Comparison of ENCODE assay signal across 13 cellular contexts in genomic region chr12:120099738-120100137, GRCh38.
"Had no signal": no experiment of that assay in that cellular context is flagged by ENCODE, and none has a peak within 500 bp of the region (broad histone marks: within the 10 kb centered on the region; RNA-seq: fewer than 3 reads in every experiment).

No MANE protein-coding gene starts in this region.

- H3K27me3 ChIP-seq: foreskin keratinocyte, heart left ventricle, left lung, suprapubic skin had no signal

- H3K9me3 ChIP-seq: heart left ventricle, left lung, psoas muscle, suprapubic skin had no signal

- H3K27me3 Mint-ChIP-seq: activated CD4-positive, alpha-beta T cell treated with anti-CD3 and anti-CD28 coated beads, Interleukin-2, amount 10 ng/mL, durations not matched to agents 7 days and 5 days had no signal

- H3K9me3 Mint-ChIP-seq: activated CD4-positive, alpha-beta T cell treated with anti-CD3 and anti-CD28 coated beads, Interleukin-2, amount 10 ng/mL, durations not matched to agents 7 days and 5 days; activated T-cell treated with anti-CD3 and anti-CD28 coated beads, Interleukin-2, amount 50 U/mL, for 72 hours; natural killer cell had no signal

- H3K27ac Mint-ChIP-seq: activated CD4-positive, alpha-beta T cell treated with anti-CD3 and anti-CD28 coated beads, Interleukin-2, amount 10 ng/mL, durations not matched to agents 7 days and 5 days; activated T-cell treated with anti-CD3 and anti-CD28 coated beads, Interleukin-2, amount 50 U/mL, for 72 hours had no signal

- H3K4me3 Mint-ChIP-seq: activated CD4-positive, alpha-beta T cell treated with anti-CD3 and anti-CD28 coated beads, Interleukin-2, amount 10 ng/mL, durations not matched to agents 7 days and 5 days; activated T-cell treated with anti-CD3 and anti-CD28 coated beads, Interleukin-2, amount 50 U/mL, for 72 hours; natural killer cell had no signal

- ATAC-seq: activated T-cell treated with anti-CD3 and anti-CD28 coated beads, Interleukin-2, amount 50 U/mL, for 72 hours; foreskin keratinocyte; left lung; natural killer cell had no signal

- H3K27ac ChIP-seq: foreskin keratinocyte, left lung, SK-N-MC had no signal

- DNase-seq: activated CD4-positive, alpha-beta T cell treated with anti-CD3 and anti-CD28 coated beads, Interleukin-2, amount 10 ng/mL, durations not matched to agents 7 days and 5 days; activated CD4-positive, CD25-positive, alpha-beta regulatory T cell; activated T-cell treated with anti-CD3 and anti-CD28 coated beads, Interleukin-2, amount 50 U/mL, for 72 hours; foreskin keratinocyte; natural killer cell; occipital lobe; stimulated activated CD4-positive, alpha-beta T cell treated with anti-CD3 and anti-CD28 coated beads, Interleukin-2, amount 100 ng/mL, for 24 hours; stimulated activated naive CD4-positive, alpha-beta T cell treated with Interleukin-2 at 50 U/mL for 16 hours had no signal

- H3K4me3 ChIP-seq: heart left ventricle, left lung, psoas muscle, SK-N-MC, suprapubic skin had no signal

- H3K36me3 Mint-ChIP-seq: natural killer cell had no signal
